Comparison of ENCODE assay signal across 13 cellular contexts in the genomic region with DNA sequence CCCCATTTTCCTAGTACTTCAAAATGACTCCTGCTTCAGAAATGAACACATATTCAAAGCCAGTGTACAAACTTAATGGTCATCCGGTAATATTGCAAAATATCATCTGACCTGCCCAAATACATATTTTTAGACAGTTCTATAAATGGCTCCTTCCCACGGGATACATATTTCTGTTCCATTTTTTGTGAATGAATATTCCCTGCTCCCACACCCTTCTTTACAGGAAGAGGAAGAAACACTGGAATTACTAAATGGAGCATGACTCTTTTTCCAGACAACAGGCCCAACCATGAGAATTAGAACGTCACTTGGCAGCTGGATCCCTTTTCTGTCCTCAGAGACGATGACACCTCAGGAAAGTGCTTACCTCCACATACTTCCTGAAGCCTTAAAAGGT. TPM values are rescaled to one million over a fixed set of nuclear protein-coding genes. Genes with fewer than 3 reads are reported as not detected.
A peak's percentile ranks its signal among the peaks of the same experiment; 100 is the strongest.
DNase-seq lines count a peak whose midpoint lies in the region; ATAC-seq and TF ChIP-seq lines count a peak whose summit lies in the region.
"Had no signal": no experiment of that assay in that cellular context is flagged by ENCODE, and none has a peak within 500 bp of the region (broad histone marks: within the 10 kb centered on the region; RNA-seq: fewer than 3 reads in every experiment).

No MANE protein-coding gene starts in this region.

- H3K27ac Mint-ChIP-seq in activated T-helper 17 cell treated with anti-CD3 and anti-CD28 coated beads, Interleukin-2, amount 50 U/mL, for 72 hours = no peak overlapping the region
- H3K27ac Mint-ChIP-seq: activated CD4-positive, alpha-beta T cell treated with anti-CD3 and anti-CD28 coated beads for 36 hours had no signal

- H3K9me3 Mint-ChIP-seq in activated T-helper 17 cell treated with anti-CD3 and anti-CD28 coated beads, Interleukin-2, amount 50 U/mL, for 72 hours = no peaks in the 10 kb centered on the region

- intact Hi-C loops in vagina (cut with DNase I) = loop anchor here (2.0 kb wide), 1 partner anchor 38 kb away; a partner anchor contains a TSS

- H3K27me3 ChIP-seq in vagina = no peaks in the 10 kb centered on the region

- no peaks in the 10 kb centered on the region for H3K4me1 Mint-ChIP-seq in activated T-helper 17 cell treated with anti-CD3 and anti-CD28 coated beads, Interleukin-2, amount 50 U/mL, for 72 hours

- peaks cover 10% of the 10 kb centered on the region for H3K4me1 ChIP-seq in vagina

- no peaks in the 10 kb centered on the region for H3K27me3 Mint-ChIP-seq in activated T-helper 17 cell treated with anti-CD3 and anti-CD28 coated beads, Interleukin-2, amount 50 U/mL, for 72 hours
- H3K27me3 Mint-ChIP-seq: activated CD4-positive, alpha-beta T cell treated with anti-CD3 and anti-CD28 coated beads for 36 hours; B cell had no signal

- no peaks in the 10 kb centered on the region for H3K9me3 ChIP-seq in vagina

- ATAC-seq in activated T-helper 17 cell treated with anti-CD3 and anti-CD28 coated beads, Interleukin-2, amount 50 U/mL, for 72 hours (replicated peaks) = no peak
- ATAC-seq: activated CD4-positive, alpha-beta T cell treated with anti-CD3 and anti-CD28 coated beads for 36 hours; Panc1 had no signal

- H3K27ac ChIP-seq in vagina = peak overlapping the region; percentile 66

- H3K4me3 ChIP-seq in vagina = no peak overlapping the region
- H3K4me3 ChIP-seq: skin epidermis had no signal

- no peak overlapping the region for H3K4me3 Mint-ChIP-seq in activated T-helper 17 cell treated with anti-CD3 and anti-CD28 coated beads, Interleukin-2, amount 50 U/mL, for 72 hours
- H3K4me3 Mint-ChIP-seq: activated CD4-positive, alpha-beta T cell treated with anti-CD3 and anti-CD28 coated beads for 36 hours had no signal

- H3K36me3 Mint-ChIP-seq in activated T-helper 17 cell treated with anti-CD3 and anti-CD28 coated beads, Interleukin-2, amount 50 U/mL, for 72 hours (ENCODE audit: low read depth) = no peaks in the 10 kb centered on the region

- TF ChIP-seq CTCF in vagina (IDR thresholded peaks at IDR 0.05) = no peak

- no peaks in the 10 kb centered on the region for H3K36me3 ChIP-seq in vagina

- DNase-seq in NOMO-1 treated with DMSO at 0.1 percent for 48 hours (lab: John Stamatoyannopoulos, UW; ENCODE audit: unreplicated experiment) = peak; percentile 34
- no peak for DNase-seq in NOMO-1 treated with dmso at 0.1 percent for 144 hours (lab: John Stamatoyannopoulos, UW; ENCODE audit: unreplicated experiment)
- peak; percentile 94 to 100 for DNase-seq in dermis microvascular lymphatic vessel endothelial cell (ENCODE audit: low read depth in 2 of 2)
- peak; percentile 11 for DNase-seq in medulla oblongata (ENCODE audit: extremely low spot score)
- peak in 1 of 2 donors; percentile 92 for DNase-seq in vagina (ENCODE audit: extremely low spot score in 2 of 2)
- DNase-seq in midbrain (lab: John Stamatoyannopoulos, UW) = no peak
- no peak for DNase-seq in NCI-H1436 treated with DMSO at 0.1 percent for 48 hours (lab: John Stamatoyannopoulos, UW)
- DNase-seq: activated CD4-positive, alpha-beta T cell treated with anti-CD3 and anti-CD28 coated beads for 36 hours; H7 had no signal

- no peak for TF ChIP-seq POLR2A in vagina (IDR thresholded peaks at IDR 0.05)

RNA-seq across cellular contexts. Expression of a gene that starts 38.0 kb away (rescaled TPM):
- 9.1 and 10.5 TPM in 2 replicates for total RNA-seq in dermis microvascular lymphatic vessel endothelial cell
- 58.4 TPM for total RNA-seq in vagina
- total RNA-seq in activated T-helper 17 cell treated with anti-CD3 and anti-CD28 coated beads, Interleukin-2, amount 50 U/mL, for 72 hours = 100 to 1,000 TPM in 1 of 2 donors, 10 to 100 TPM in 1; 41.4 to 110 TPM

Comparison
In these comparisons a context has a peak if more than half of its experiments do, and no peak if none do; other contexts are left out.
1. DNase-seq: peak in NOMO-1 treated with DMSO at 0.1 percent for 48 hours (single experiment), dermis microvascular lymphatic vessel endothelial cell (2 of 2) and medulla oblongata (single experiment); none in NOMO-1 treated with dmso at 0.1 percent for 144 hours (single experiment), midbrain (single experiment) and NCI-H1436 treated with DMSO at 0.1 percent for 48 hours (single experiment).